Comparison of ENCODE assay signal across 22 cellular contexts in genomic region chr9:132627120-132627519, GRCh38. TPM values are rescaled to one million over a fixed set of nuclear protein-coding genes. Genes with fewer than 3 reads are reported as not detected.
DNase-seq lines count a peak whose midpoint lies in the region; ATAC-seq and TF ChIP-seq lines count a peak whose summit lies in the region.
"Had no signal": no experiment of that assay in that cellular context is flagged by ENCODE, and none has a peak within 500 bp of the region (broad histone marks: within the 10 kb centered on the region; RNA-seq: fewer than 3 reads in every experiment).

No MANE protein-coding gene starts in this region.

- no peak overlapping the region; the same call in 1 of the 2 replicates for H3K27ac Mint-ChIP-seq in WTC11

- POLR2A ChIA-PET in WTC11 (lab: Charles Lee): no interaction called here

- H3K4me3 Mint-ChIP-seq in WTC11: no peak overlapping the region
- H3K4me3 Mint-ChIP-seq: CD4-positive, CD25-positive, alpha-beta regulatory T cell had no signal

- no peak for TF ChIP-seq CTCF in WTC11 (IDR thresholded peaks at IDR 0.05)

- peaks cover 42% of the 10 kb centered on the region for H3K36me3 Mint-ChIP-seq in WTC11

- ATAC-seq in left lobe of liver (no peak), WTC11 (no peak)
- ATAC-seq: K562 had no signal

- no peaks in the 10 kb centered on the region for H3K27me3 Mint-ChIP-seq in WTC11 (ENCODE audit: low read depth)
- H3K27me3 Mint-ChIP-seq: CD4-positive, CD25-positive, alpha-beta regulatory T cell had no signal

- peaks cover 16% of the 10 kb centered on the region for H3K4me1 Mint-ChIP-seq in WTC11
- H3K4me1 Mint-ChIP-seq: CD4-positive, CD25-positive, alpha-beta regulatory T cell had no signal

- peak; percentile 35 for DNase-seq in Ammon's horn (ENCODE audit: low spot score)
- DNase-seq in NCI-H69 (lab: John Stamatoyannopoulos, UW): peak; percentile 77
- peak; percentile 60 for DNase-seq in left kidney (ENCODE audit: low read depth, low spot score)
- peak; percentile 17 for DNase-seq in pons (ENCODE audit: low spot score)
- DNase-seq in left lobe of liver (ENCODE audit: low spot score): no peak
- no peak for DNase-seq in epidermal melanocyte (ENCODE audit: insufficient read length, low spot score)
- no peak for DNase-seq in WTC11 (ENCODE audit: low spot score)
- DNase-seq: CD4-positive, CD25-positive, alpha-beta regulatory T cell; DMS53; GM23248; H7; Kasumi-1; NCI-H2029 treated with DMSO at 0.1 percent for 48 hours; NCI-H446 treated with DMSO at 0.1 percent for 48 hours; NCI-H526; OCI-M1; SIG-M5 had no signal

- CTCF ChIA-PET in WTC11 (lab: Charles Lee): no interaction called here

- H3K9me3 Mint-ChIP-seq in WTC11: no peaks in the 10 kb centered on the region
- H3K9me3 Mint-ChIP-seq: CD4-positive, CD25-positive, alpha-beta regulatory T cell had no signal

TF ChIP-seq in WTC11, 78 proteins besides CTCF, POLR2A, EP300 and RAD21:
- TF ChIP-seq OVOL2 (CRISPR knock-in tag; IDR thresholded peaks at IDR 0.05; ENCODE audit: borderline replicate concordance) (no peak), NR3C1 (CRISPR knock-in tag; conservative IDR thresholded peaks at IDR 0.05; ENCODE audit: low read depth) (no peak), ERG (CRISPR knock-in tag; IDR thresholded peaks at IDR 0.05) (no peak), PREB (CRISPR knock-in tag; IDR thresholded peaks at IDR 0.05; ENCODE audit: borderline replicate concordance) (no peak)
TF ChIP-seq in WTC11: peak in this region for 0.

RNA-seq across cellular contexts. Expression of gene DDX31, which starts 42.7 kb away (rescaled TPM):
- total RNA-seq in left lobe of liver: 7.7 TPM
- 24.0 to 26.2 TPM (median 24.7 TPM) in 3 replicates for total RNA-seq in WTC11 (2021)

RNA-seq across cellular contexts. Expression of gene GTF3C4, which starts 43.1 kb away (rescaled TPM):
- 6.1 TPM for total RNA-seq in left lobe of liver
- total RNA-seq in WTC11 (2021): 28.5 to 31.6 TPM (median 29.1 TPM) in 3 replicates

RNA-seq across cellular contexts. Expression of gene BARHL1, which starts 44.7 kb away (rescaled TPM):
- total RNA-seq in left lobe of liver: not detected
- total RNA-seq in WTC11 (2021): 0.15 to 0.16 TPM in 2 of 3 replicates, not detected in the other
- total RNA-seq: A172; CD4-positive, CD25-positive, alpha-beta regulatory T cell; Daoy; G401; GM23248; H7; K562; M059J had no signal

Comparison
In these comparisons a context has a peak if more than half of its experiments do, and no peak if none do; other contexts are left out.
1. DNase-seq: peak in Ammon's horn (single experiment), NCI-H69 (single experiment), left kidney (single experiment) and pons (single experiment); none in left lobe of liver (single experiment), epidermal melanocyte (single experiment) and WTC11 (single experiment).